In the genomic region with DNA sequence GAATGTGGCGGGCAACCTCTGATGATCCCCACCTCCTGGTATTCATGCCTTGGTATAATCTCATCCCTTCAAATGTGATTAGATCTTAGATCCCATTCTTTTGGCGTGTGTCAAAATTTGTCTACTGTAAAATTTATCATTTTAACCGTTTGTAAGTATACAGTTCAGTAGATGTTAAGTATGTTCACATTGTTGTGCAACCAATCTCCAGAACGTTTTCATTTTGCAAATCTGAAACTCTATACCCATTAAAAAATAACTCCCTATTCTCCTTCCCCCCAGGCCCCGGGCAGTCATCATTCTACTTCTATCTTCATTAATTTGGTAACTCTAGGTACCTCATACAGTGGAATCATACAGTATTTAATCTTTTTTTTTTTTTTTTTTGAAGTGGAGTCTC, we compare ENCODE assay signal across 26 cellular contexts.
"Had no signal": no experiment of that assay in that cellular context is flagged by ENCODE, and none has a peak within 500 bp of the region (broad histone marks: within the 10 kb centered on the region; RNA-seq: fewer than 3 reads in every experiment).

No MANE protein-coding gene starts in this region.

- H3K4me3 Mint-ChIP-seq: dendritic cell treated with granulocyte-macrophage colony-stimulating factor and Interleukin-4, amounts not matched to agents 40 ng/mL and 50 ng/mL, for 4 days; effector memory CD8-positive, alpha-beta T cell; endodermal cell had no signal

- ATAC-seq: effector memory CD8-positive, alpha-beta T cell; foreskin keratinocyte; gastrocnemius medialis; gastroesophageal sphincter; heart left ventricle; heart right ventricle had no signal

- H3K9me3 Mint-ChIP-seq: dendritic cell treated with granulocyte-macrophage colony-stimulating factor and Interleukin-4, amounts not matched to agents 40 ng/mL and 50 ng/mL, for 4 days; effector memory CD8-positive, alpha-beta T cell; endodermal cell had no signal

- H3K9me3 ChIP-seq: colonic mucosa, esophagus muscularis mucosa, esophagus squamous epithelium, gastrocnemius medialis, gastroesophageal sphincter, heart left ventricle had no signal

- DNase-seq: colonic mucosa; cortex of kidney; dermis blood vessel endothelial cell; dorsolateral prefrontal cortex; effector CD4-positive, alpha-beta T cell; effector CD8-positive, alpha-beta T cell; effector memory CD4-positive, alpha-beta T cell; effector memory CD8-positive, alpha-beta T cell; esophagus squamous epithelium; foreskin fibroblast; foreskin keratinocyte; foreskin melanocyte; gastrocnemius medialis; glutamatergic neuron; heart left ventricle; heart right ventricle had no signal

- H3K4me1 ChIP-seq: colonic mucosa, foreskin keratinocyte, gastroesophageal sphincter had no signal

- H3K27ac ChIP-seq: colonic mucosa, coronary artery, dorsolateral prefrontal cortex, epithelial cell of prostate, esophagus muscularis mucosa, esophagus squamous epithelium, foreskin keratinocyte, gastrocnemius medialis, gastroesophageal sphincter, heart left ventricle, heart right ventricle had no signal

- H3K27me3 Mint-ChIP-seq: dendritic cell treated with granulocyte-macrophage colony-stimulating factor and Interleukin-4, amounts not matched to agents 40 ng/mL and 50 ng/mL, for 4 days had no signal

- H3K27ac Mint-ChIP-seq: dendritic cell treated with granulocyte-macrophage colony-stimulating factor and Interleukin-4, amounts not matched to agents 40 ng/mL and 50 ng/mL, for 4 days; effector memory CD8-positive, alpha-beta T cell; endodermal cell had no signal

- FAIRE-seq: colon, endometrium, endothelial cell of umbilical vein, frontal cortex had no signal

- H3K4me3 ChIP-seq: colonic mucosa, coronary artery, dorsolateral prefrontal cortex, esophagus muscularis mucosa, esophagus squamous epithelium, gastrocnemius medialis, gastroesophageal sphincter, heart left ventricle, heart right ventricle had no signal

- H3K27me3 ChIP-seq: colonic mucosa, dorsolateral prefrontal cortex, esophagus muscularis mucosa, esophagus squamous epithelium, foreskin keratinocyte, gastrocnemius medialis, gastroesophageal sphincter had no signal

- H3K36me3 ChIP-seq: colonic mucosa, gastrocnemius medialis had no signal
